In genomic region chr5:107428303-107428761, GRCh38 we compare ENCODE assay signal across 1 cellular context.
TF ChIP-seq lines count a peak whose summit lies in the region.

No MANE protein-coding gene starts in this region.

TF ChIP-seq in WTC11, 78 proteins besides CTCF, POLR2A, EP300 and RAD21 (continued from another document):
- TF ChIP-seq E2F5 (CRISPR knock-in tag; IDR thresholded peaks at IDR 0.05) (no peak), ESRRA (CRISPR knock-in tag; IDR thresholded peaks at IDR 0.05; ENCODE audit: borderline replicate concordance) (no peak), MYBL2 (CRISPR knock-in tag; IDR thresholded peaks at IDR 0.05) (no peak), PRRX2 (CRISPR knock-in tag; IDR thresholded peaks at IDR 0.05) (no peak), CBFB (CRISPR knock-in tag; IDR thresholded peaks at IDR 0.05; ENCODE audit: low read depth) (no peak)
